Comparison of ENCODE assay signal across 11 cellular contexts in genomic region chr12:31517994-31518393, GRCh38.
DNase-seq lines count a peak whose midpoint lies in the region; ATAC-seq and TF ChIP-seq lines count a peak whose summit lies in the region.
"Had no signal": no experiment of that assay in that cellular context is flagged by ENCODE, and none has a peak within 500 bp of the region (broad histone marks: within the 10 kb centered on the region; RNA-seq: fewer than 3 reads in every experiment).

No MANE protein-coding gene starts in this region.

- TF ChIP-seq POLR2A in upper lobe of left lung (IDR thresholded peaks at IDR 0.05) = no peak

- no peak overlapping the region for H3K14ac ChIP-seq in mesenchymal stem cell (ENCODE audit: low read length in 2 of 2)

- H3K18ac ChIP-seq in mesenchymal stem cell (ENCODE audit: low read depth in 1 of 2, low read length in 2 of 2) = peak overlapping the region; percentile 18 to 27

- no peak for TF ChIP-seq EP300 in upper lobe of left lung (IDR thresholded peaks at IDR 0.05)

- peak overlapping the region; percentile 82 for H2BK5ac ChIP-seq in mesenchymal stem cell (ENCODE audit: low read depth, low read length, poor library complexity, severe bottlenecking)

- H3K79me1 ChIP-seq in mesenchymal stem cell (replicated peaks; ENCODE audit: low read length, poor library complexity, severe bottlenecking) = peaks cover 15% of the 10 kb centered on the region

- H3K27me3 Mint-ChIP-seq in IgD-negative memory B cell = no peaks in the 10 kb centered on the region

- no peak overlapping the region for H3K4me2 ChIP-seq in mesenchymal stem cell (ENCODE audit: low read length, poor library complexity, severe bottlenecking)

- 20% methylated on average over 1 of the region's 1 CpG for WGBS in mesenchymal stem cell
- WGBS in upper lobe of left lung, 2 donors = 70 to 100% methylated on average over 1 of the region's 1 CpG

- no peaks in the 10 kb centered on the region for H3K36me3 Mint-ChIP-seq in IgD-negative memory B cell

- H2AFZ ChIP-seq in mesenchymal stem cell (ENCODE audit: low read depth, low read length) = no peak overlapping the region

- intact Hi-C loops in head of caudate nucleus (cut with DNase I) = no loop called here

- H2AK5ac ChIP-seq in mesenchymal stem cell (ENCODE audit: low read length, severe bottlenecking) = peak overlapping the region; percentile 91

- peak overlapping the region; percentile 64 for H2BK120ac ChIP-seq in mesenchymal stem cell (ENCODE audit: low read depth, low read length)

- H3K4me3 ChIP-seq in brain microvascular endothelial cell (ENCODE audit: low read depth, low read length) (no peak overlapping the region), mesenchymal stem cell (ENCODE audit: insufficient read depth in 1 of 2, low read depth in 1 of 2, low read length in 2 of 2) (no peak overlapping the region), upper lobe of left lung (no peak overlapping the region)
- H3K4me3 ChIP-seq: sigmoid colon had no signal

- peak overlapping the region in 2 of 3 donors; percentile 16 to 70 for H3K27ac Mint-ChIP-seq in IgD-negative memory B cell
- H3K27ac Mint-ChIP-seq: T-helper 2 cell treated with Interferon-gamma antibody and Interleukin-4, amounts not matched to agents 5 μg/mL and 100 μg/mL, for 36 hours had no signal

- TF ChIP-seq CTCF in brain microvascular endothelial cell (IDR thresholded peaks at IDR 0.05; ENCODE audit: low read depth, low read length, missing control alignments) (no peak), upper lobe of left lung (IDR thresholded peaks at IDR 0.05) (no peak)

- H3K27me3 ChIP-seq in brain microvascular endothelial cell (replicated peaks) = no peaks in the 10 kb centered on the region
- no peaks in the 10 kb centered on the region for H3K27me3 ChIP-seq in mesenchymal stem cell (ENCODE audit: control insufficient read depth in 1 of 2, insufficient read depth in 1 of 2, low read length in 2 of 2)
- H3K27me3 ChIP-seq in upper lobe of left lung = no peaks in the 10 kb centered on the region
- H3K27me3 ChIP-seq: sigmoid colon had no signal

- H3K9me3 ChIP-seq in mesenchymal stem cell (ENCODE audit: control insufficient read depth, low read length) = no peaks in the 10 kb centered on the region
- no peaks in the 10 kb centered on the region for H3K9me3 ChIP-seq in upper lobe of left lung
- H3K9me3 ChIP-seq: sigmoid colon had no signal

- H3K36me3 ChIP-seq in brain microvascular endothelial cell (replicated peaks) = no peaks in the 10 kb centered on the region
- H3K36me3 ChIP-seq in mesenchymal stem cell (ENCODE audit: control insufficient read depth in 1 of 2, insufficient read depth in 2 of 2, low read depth in 1 of 2, low read length in 2 of 2) = no peaks in the 10 kb centered on the region
- H3K36me3 ChIP-seq in upper lobe of left lung = no peaks in the 10 kb centered on the region
- H3K36me3 ChIP-seq: sigmoid colon had no signal

- H3K4me3 Mint-ChIP-seq in IgD-negative memory B cell = peak overlapping the region in 1 of 4 donors; percentile 38
- H3K4me3 Mint-ChIP-seq: T-helper 2 cell treated with Interferon-gamma antibody and Interleukin-4, amounts not matched to agents 5 μg/mL and 100 μg/mL, for 36 hours had no signal

- peak overlapping the region; percentile 46 for H3K9ac ChIP-seq in mesenchymal stem cell (ENCODE audit: low read length)

- H3K9me3 Mint-ChIP-seq in IgD-negative memory B cell = no peaks in the 10 kb centered on the region
- H3K9me3 Mint-ChIP-seq: T-helper 2 cell treated with Interferon-gamma antibody and Interleukin-4, amounts not matched to agents 5 μg/mL and 100 μg/mL, for 36 hours had no signal

- peak; percentile 15 for DNase-seq in Daoy (ENCODE audit: low read depth)
- no peak for DNase-seq in brain microvascular endothelial cell
- peak; percentile 54 for DNase-seq in mesenchymal stem cell
- DNase-seq in head of caudate nucleus = no peak
- no peak for DNase-seq in upper lobe of left lung
- DNase-seq in NAMALWA (ENCODE audit: low spot score) = no peak
- no peak for DNase-seq in CD1c-positive myeloid dendritic cell (ENCODE audit: extremely low spot score)
- DNase-seq: activated CD8-positive, alpha-beta memory T cell treated with anti-CD3 and anti-CD28 coated beads, Interleukin-2, amount 50 U/mL, for 48 hours; sigmoid colon had no signal

- no peak overlapping the region for H3K23ac ChIP-seq in mesenchymal stem cell (ENCODE audit: low read length in 2 of 2)

- in situ Hi-C loops in brain microvascular endothelial cell (cut with HindIII; ENCODE audit: low pct_ligation_motif_present, low sequenced_read_pairs) = no loop called here

- H3K4me1 Mint-ChIP-seq in IgD-negative memory B cell = peaks cover 28 to 48% (median 45%) of the 10 kb centered on the region in 3 donors

- ATAC-seq in upper lobe of left lung (ENCODE audit: low FRiP score in 2 of 2) = no peak

- H3K4me1 ChIP-seq in mesenchymal stem cell (ENCODE audit: control insufficient read depth, insufficient read depth, low read depth, low read length) = peaks cover 9% of the 10 kb centered on the region
- no peaks in the 10 kb centered on the region for H3K4me1 ChIP-seq in upper lobe of left lung

- peak overlapping the region in 1 of 2 experiments; percentile 76 for H2BK12ac ChIP-seq in mesenchymal stem cell (ENCODE audit: low read length in 2 of 2)

- H4K91ac ChIP-seq in mesenchymal stem cell (ENCODE audit: low read length) = no peak overlapping the region

- no peak overlapping the region for H3K4ac ChIP-seq in mesenchymal stem cell (ENCODE audit: low read depth in 1 of 2, low read length in 2 of 2)

- no peak overlapping the region for H2BK15ac ChIP-seq in mesenchymal stem cell (ENCODE audit: low read depth, poor library complexity, severe bottlenecking)

- H4K8ac ChIP-seq in mesenchymal stem cell (ENCODE audit: low read length) = peak overlapping the region; percentile 51

- H3K27ac ChIP-seq in brain microvascular endothelial cell = peak overlapping the region; percentile 96
- H3K27ac ChIP-seq in mesenchymal stem cell (ENCODE audit: low read length, poor library complexity, severe bottlenecking) = peak overlapping the region; percentile 95
- no peak overlapping the region for H3K27ac ChIP-seq in upper lobe of left lung

Comparison
In these comparisons a context has a peak if more than half of its experiments do, and no peak if none do; other contexts are left out.
1. DNase-seq: peak in Daoy (single experiment) and mesenchymal stem cell (single experiment); none in brain microvascular endothelial cell (single experiment), head of caudate nucleus (0 of 42), upper lobe of left lung (0 of 2), NAMALWA (single experiment) and CD1c-positive myeloid dendritic cell (single experiment).
2. H3K27ac ChIP-seq: peak in brain microvascular endothelial cell (single experiment) and mesenchymal stem cell (single experiment); none in upper lobe of left lung (0 of 4).